ENCODE assay signal across 8 cellular contexts in genomic region chr16:30922420-30922959, GRCh38. TPM values are rescaled to one million over a fixed set of nuclear protein-coding genes. Genes with fewer than 3 reads are reported as not detected.
DNase-seq lines count a peak whose midpoint lies in the region; ATAC-seq and TF ChIP-seq lines count a peak whose summit lies in the region.

No MANE protein-coding gene starts in this region.

- H3F3A ChIP-seq in SU-DHL-6 (ENCODE audit: insufficient read depth), result 0 out of 2 replicates have a peak, but pooled peaks cover 3% of the 10 kb centered on the region

- H3K9me2 ChIP-seq in SU-DHL-6 (replicated peaks; ENCODE audit: insufficient read depth, low read length), result no peaks in the 10 kb centered on the region

- H3K4me1 ChIP-seq in ovary (ENCODE audit: insufficient read depth) (no peaks in the 10 kb centered on the region), thyroid gland (peaks cover 9 to 10% of the 10 kb centered on the region in 2 donors)

- peak overlapping the region; percentile 99 for H3K27ac Mint-ChIP-seq in activated naive CD8-positive, alpha-beta T cell treated with anti-CD3 and anti-CD28 coated beads, Interleukin-2, amount 50 U/mL, for 24 hours

- TF ChIP-seq CTCF in SU-DHL-6 (IDR thresholded peaks at IDR 0.05; ENCODE audit: insufficient read depth, low read length, poor library complexity, severe bottlenecking) (no peak), ovary (IDR thresholded peaks at IDR 0.05) (no peak), thyroid gland (IDR thresholded peaks at IDR 0.05) (no peak)

- H3K9ac ChIP-seq in SU-DHL-6 (ENCODE audit: low read length), result peak overlapping the region; percentile 66

- H3K27me3 ChIP-seq in SU-DHL-6 (ENCODE audit: low read length), result no peaks in the 10 kb centered on the region
- H3K27me3 ChIP-seq in ovary, result no peaks in the 10 kb centered on the region
- no peaks in the 10 kb centered on the region for H3K27me3 ChIP-seq in thyroid gland

- no peaks in the 10 kb centered on the region for H3K79me2 ChIP-seq in SU-DHL-6 (ENCODE audit: insufficient read depth, low read length)

- H4K20me1 ChIP-seq in SU-DHL-6 (ENCODE audit: low read depth, low read length), result no peaks in the 10 kb centered on the region

- no peaks in the 10 kb centered on the region for H3K36me3 ChIP-seq in SU-DHL-6 (ENCODE audit: low read length)
- no peaks in the 10 kb centered on the region for H3K36me3 ChIP-seq in ovary
- H3K36me3 ChIP-seq in thyroid gland, result no peaks in the 10 kb centered on the region

- no peaks in the 10 kb centered on the region for H3K9me3 ChIP-seq in SU-DHL-6 (ENCODE audit: insufficient read depth, low read length)
- H3K9me3 ChIP-seq in ovary, result no peaks in the 10 kb centered on the region
- H3K9me3 ChIP-seq in thyroid gland, result no peaks in the 10 kb centered on the region

- H3K27ac ChIP-seq in SU-DHL-6 (ENCODE audit: low read depth, low read length), result peak overlapping the region; percentile 83
- H3K27ac ChIP-seq in ovary, result peak overlapping the region; percentile 96 to 97
- H3K27ac ChIP-seq in thyroid gland, result peak overlapping the region; percentile 92 to 94 (median 93)

- intact Hi-C loops in Right ventricle myocardium inferior (cut with DNase I) (loop anchor here (1.0 to 10.0 kb wide), 4 partner anchors 26 to 478 kb away; partner anchors contain the start of genes CTF1, ORAI3 and SEPHS2), ovary (cut with DNase I) (loop anchor here in 1 of 4 donors (2.0 kb wide), 1 partner anchor 26 kb away; the partner anchor contains the start of gene ORAI3), thyroid gland (cut with DNase I) (no loop called here)

- H3K4me3 Mint-ChIP-seq in activated naive CD8-positive, alpha-beta T cell treated with anti-CD3 and anti-CD28 coated beads, Interleukin-2, amount 50 U/mL, for 24 hours, result peak overlapping the region; percentile 97

- TF ChIP-seq POLR2A in ovary (IDR thresholded peaks at IDR 0.05), result no peak
- no peak for TF ChIP-seq POLR2A in thyroid gland (IDR thresholded peaks at IDR 0.05)

- WGBS in ovary, 3 donors, result 0 to 1% (median 0%) methylated on average over 39 to 42 of the region's 42 CpGs
- WGBS in thyroid gland, 2 donors, result 0% methylated on average over 17 to 18 of the region's 42 CpGs

- peak overlapping the region; percentile 64 for H2AFZ ChIP-seq in SU-DHL-6 (ENCODE audit: low read depth, low read length, severe bottlenecking)

- H3K4me3 ChIP-seq in GM08714 (ENCODE audit: low read length) (peak overlapping the region; percentile 77), SU-DHL-6 (ENCODE audit: insufficient read depth, low read length, poor library complexity, severe bottlenecking) (peak overlapping the region; percentile 59), ovary (peak overlapping the region; percentile 66), thyroid gland (replicated peaks in 1 of 3) (peak overlapping the region; percentile 18 to 84 (median 35))

- peak; percentile 11 for TF ChIP-seq EP300 in ovary (IDR thresholded peaks at IDR 0.05)

- DNase-seq in NCI-H128 (lab: John Stamatoyannopoulos, UW; ENCODE audit: unreplicated experiment) (peak; percentile 92), Right ventricle myocardium inferior (ENCODE audit: missing footprints) (peak; percentile 100), ovary (peak; percentile 99 to 100 (median 100)), thyroid gland (peak; percentile 100)
- DNase-seq in activated naive CD8-positive, alpha-beta T cell treated with anti-CD3 and anti-CD28 coated beads, Interleukin-2, amount 50 U/mL, for 24 hours, result peak; percentile 99

- H3K9me3 Mint-ChIP-seq in activated naive CD8-positive, alpha-beta T cell treated with anti-CD3 and anti-CD28 coated beads, Interleukin-2, amount 50 U/mL, for 24 hours, result no peaks in the 10 kb centered on the region

- ATAC-seq in HG02759 (IDR thresholded peaks at IDR 0.05; ENCODE audit: unreplicated experiment) (peak; percentile 73), Right ventricle myocardium inferior (peak; percentile 89)
- peak; percentile 84 for ATAC-seq in activated naive CD8-positive, alpha-beta T cell treated with anti-CD3 and anti-CD28 coated beads, Interleukin-2, amount 50 U/mL, for 24 hours

- peaks cover 13% of the 10 kb centered on the region for H3K4me1 Mint-ChIP-seq in activated naive CD8-positive, alpha-beta T cell treated with anti-CD3 and anti-CD28 coated beads, Interleukin-2, amount 50 U/mL, for 24 hours

- peak overlapping the region; percentile 77 for H3K4me2 ChIP-seq in SU-DHL-6 (ENCODE audit: low read depth, low read length, poor library complexity, severe bottlenecking)

- peaks cover 2% of the 10 kb centered on the region for H3K36me3 Mint-ChIP-seq in activated naive CD8-positive, alpha-beta T cell treated with anti-CD3 and anti-CD28 coated beads, Interleukin-2, amount 50 U/mL, for 24 hours (ENCODE audit: low read depth)

- H3K27me3 Mint-ChIP-seq in activated naive CD8-positive, alpha-beta T cell treated with anti-CD3 and anti-CD28 coated beads, Interleukin-2, amount 50 U/mL, for 24 hours, result no peaks in the 10 kb centered on the region

RNA-seq across cellular contexts. Expression of gene FBXL19, which starts 0.9 kb away (rescaled TPM):
- total RNA-seq in Right ventricle myocardium inferior (6.3 TPM), ovary (10 to 100 TPM; 10.2 to 24.3 (median 15.4) TPM), thyroid gland (10 to 100 TPM; 11.7 to 24.0 (median 14.4) TPM)
- 10 to 100 TPM in 1 of 2 donors, 1 to 10 TPM in 1; 1.6 to 12.4 TPM for polyA plus RNA-seq in ovary

RNA-seq across cellular contexts. Expression of gene CTF1, which starts 26.1 kb away (rescaled TPM):
- total RNA-seq in Right ventricle myocardium inferior (8.7 TPM), ovary (10 to 100 TPM in 5 of 7 donors, 1 to 10 TPM in 2; 7.0 to 22.4 (median 14.4) TPM), thyroid gland (1 to 10 TPM; 2.6 to 7.5 (median 5.6) TPM)
- 10 to 100 TPM in 1 of 2 donors, 1 to 10 TPM in 1; 7.9 to 16.2 TPM for polyA plus RNA-seq in ovary

RNA-seq across cellular contexts. Expression of gene ORAI3, which starts 26.4 kb away (rescaled TPM):
- total RNA-seq in Right ventricle myocardium inferior (11.4 TPM), ovary (10 to 100 TPM; 21.5 to 30.8 (median 24.1) TPM), thyroid gland (10 to 100 TPM; 32.9 to 49.5 (median 40.2) TPM)
- 10 to 100 TPM; 26.0 to 27.5 TPM for polyA plus RNA-seq in ovary

RNA-seq across cellular contexts. Expression of gene BCL7C, which starts 28.6 kb away (rescaled TPM):
- 32.2 TPM for total RNA-seq in Right ventricle myocardium inferior
- 10 to 100 TPM; 34.4 to 54.8 (median 49.0) TPM for total RNA-seq in ovary
- 10 to 100 TPM; 13.3 to 44.1 TPM for polyA plus RNA-seq in ovary
- total RNA-seq in thyroid gland, result 10 to 100 TPM; 43.6 to 67.6 (median 47.9) TPM

RNA-seq across cellular contexts. Expression of gene SETD1A, which starts 35.1 kb away (rescaled TPM):
- total RNA-seq in Right ventricle myocardium inferior, result 9.4 TPM
- total RNA-seq in ovary, result 10 to 100 TPM in 5 of 7 donors, 1 to 10 TPM in 2; 5.0 to 31.8 (median 24.9) TPM
- 10 to 100 TPM in 1 of 2 donors, 1 to 10 TPM in 1; 5.8 to 17.1 TPM for polyA plus RNA-seq in ovary
- 10 to 100 TPM in 2 of 4 donors, 1 to 10 TPM in 2; 7.7 to 11.4 (median 9.2) TPM for total RNA-seq in thyroid gland

Comparison
In these comparisons a context has a peak if more than half of its experiments do, and no peak if none do; other contexts are left out.
1. Peak in every context shown above with its lines: DNase-seq, ATAC-seq, H3K4me3 ChIP-seq and H3K27ac ChIP-seq.